1 cellular context compared by ENCODE assay signal in the genomic region with DNA sequence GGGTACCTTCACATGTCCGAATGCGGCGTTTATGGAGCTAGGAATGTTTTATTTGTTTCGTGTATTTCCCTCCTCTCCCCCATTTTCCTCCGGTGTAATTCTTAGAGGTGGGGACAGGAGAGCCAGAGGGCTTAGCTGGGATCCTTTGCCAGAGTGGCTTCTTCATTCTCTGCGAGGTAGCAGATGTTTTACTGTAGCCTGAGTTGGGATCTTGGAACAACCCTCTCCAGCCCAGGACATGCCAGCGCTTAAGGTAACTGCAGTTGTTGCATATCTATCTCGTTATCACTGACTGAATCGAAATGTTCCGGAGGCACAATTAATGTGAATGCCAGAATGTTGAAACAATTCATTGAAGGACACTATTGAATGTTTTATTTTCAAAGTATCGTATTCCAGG.
TF ChIP-seq lines count a peak whose summit lies in the region.

No MANE protein-coding gene starts in this region.

TF ChIP-seq in HEK293, 187 proteins besides CTCF, POLR2A, EP300 and RAD21 (continued from another document):
- TF ChIP-seq, protein P1, sequence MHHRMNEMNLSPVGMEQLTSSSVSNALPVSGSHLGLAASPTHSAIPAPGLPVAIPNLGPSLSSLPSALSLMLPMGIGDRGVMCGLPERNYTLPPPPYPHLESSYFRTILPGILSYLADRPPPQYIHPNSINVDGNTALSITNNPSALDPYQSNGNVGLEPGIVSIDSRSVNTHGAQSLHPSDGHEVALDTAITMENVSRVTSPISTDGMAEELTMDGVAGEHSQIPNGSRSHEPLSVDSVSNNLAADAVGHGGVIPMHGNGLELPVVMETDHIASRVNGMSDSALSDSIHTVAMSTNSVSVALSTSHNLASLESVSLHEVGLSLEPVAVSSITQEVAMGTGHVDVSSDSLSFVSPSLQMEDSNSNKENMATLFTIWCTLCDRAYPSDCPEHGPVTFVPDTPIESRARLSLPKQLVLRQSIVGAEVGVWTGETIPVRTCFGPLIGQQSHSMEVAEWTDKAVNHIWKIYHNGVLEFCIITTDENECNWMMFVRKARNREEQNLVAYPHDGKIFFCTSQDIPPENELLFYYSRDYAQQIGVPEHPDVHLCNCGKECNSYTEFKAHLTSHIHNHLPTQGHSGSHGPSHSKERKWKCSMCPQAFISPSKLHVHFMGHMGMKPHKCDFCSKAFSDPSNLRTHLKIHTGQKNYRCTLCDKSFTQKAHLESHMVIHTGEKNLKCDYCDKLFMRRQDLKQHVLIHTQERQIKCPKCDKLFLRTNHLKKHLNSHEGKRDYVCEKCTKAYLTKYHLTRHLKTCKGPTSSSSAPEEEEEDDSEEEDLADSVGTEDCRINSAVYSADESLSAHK (tag by site-specific recombination; IDR thresholded peaks at IDR 0.05), result no peak
